15 cellular contexts compared by ENCODE assay signal in genomic region chr1:175871647-175872046, GRCh38.
"Had no signal": no experiment of that assay in that cellular context is flagged by ENCODE, and none has a peak within 500 bp of the region (broad histone marks: within the 10 kb centered on the region; RNA-seq: fewer than 3 reads in every experiment).

No MANE protein-coding gene starts in this region.

- H3K4me3 ChIP-seq: gastrocnemius medialis, lower lobe of right lung, right lobe of liver had no signal

- H3K36me3 ChIP-seq: brain microvascular endothelial cell, gastrocnemius medialis, lower lobe of right lung, right lobe of liver had no signal

- H3K27me3 ChIP-seq: brain microvascular endothelial cell, gastrocnemius medialis, right lobe of liver had no signal

- FAIRE-seq: endometrium had no signal

- ATAC-seq: esophagus mucosa; gastrocnemius medialis; lower lobe of right lung; right lobe of liver; stimulated activated naive B cell treated with anti-CD40 and anti-IgM and Interleukin-4, amounts not matched to agents 10 μg/mL and 1 μg/mL and 100 μg/mL, for 72 hours; stimulated activated naive CD8-positive, alpha-beta T cell treated with anti-CD3 and anti-CD28 coated beads, Interleukin-15, amount 100 ng/mL, for 72 hours had no signal

- H3K9me3 ChIP-seq: gastrocnemius medialis, lower lobe of right lung, right lobe of liver had no signal

- H3K27ac ChIP-seq: brain microvascular endothelial cell, gastrocnemius medialis, lower lobe of right lung, right lobe of liver had no signal

- H3K4me1 ChIP-seq: gastrocnemius medialis, lower lobe of right lung, right lobe of liver had no signal

- DNase-seq: brain microvascular endothelial cell; effector memory CD4-positive, alpha-beta T cell; gastrocnemius medialis; hippocampal formation; lower lobe of right lung; naive B cell; right lobe of liver; stimulated activated CD4-positive, alpha-beta T cell treated with anti-CD3 and anti-CD28 coated beads, Interleukin-15, amount 100 ng/mL, for 24 hours; stimulated activated CD4-positive, alpha-beta T cell treated with anti-CD3 and anti-CD28 coated beads, Interleukin-2, amount 100 ng/mL, for 24 hours; stimulated activated CD4-positive, alpha-beta T cell treated with anti-CD3 and anti-CD28 coated beads, Interleukin-4, amount 100 ng/mL, for 4 hours; stimulated activated naive B cell treated with anti-CD40 and anti-IgM and Interleukin-4, amounts not matched to agents 10 μg/mL and 1 μg/mL and 100 μg/mL, for 72 hours; stimulated activated naive CD8-positive, alpha-beta T cell treated with anti-CD3 and anti-CD28 coated beads, Interleukin-15, amount 100 ng/mL, for 72 hours; trophoblast cell had no signal
